19 cellular contexts compared by ENCODE assay signal in genomic region chr1:61956774-61957173, GRCh38.
"Had no signal": no experiment of that assay in that cellular context is flagged by ENCODE, and none has a peak within 500 bp of the region (broad histone marks: within the 10 kb centered on the region; RNA-seq: fewer than 3 reads in every experiment).

No MANE protein-coding gene starts in this region.

- H3K9me3 ChIP-seq: gastrocnemius medialis, sigmoid colon, transverse colon had no signal

- H3K4me3 Mint-ChIP-seq: activated naive CD4-positive, alpha-beta T cell treated with anti-CD3 and anti-CD28 coated beads, Interleukin-2, amount 10 ng/mL, durations not matched to agents 7 days and 5 days; activated T-helper 17 cell treated with anti-CD3 and anti-CD28 coated beads, Interleukin-2, amount 50 U/mL, for 72 hours; naive thymus-derived CD4-positive, alpha-beta T cell; T-cell had no signal

- H3K36me3 Mint-ChIP-seq: activated naive CD4-positive, alpha-beta T cell treated with anti-CD3 and anti-CD28 coated beads, Interleukin-2, amount 10 ng/mL, durations not matched to agents 7 days and 5 days had no signal

- H3K36me3 ChIP-seq: gastrocnemius medialis, sigmoid colon, transverse colon had no signal

- H3K4me1 Mint-ChIP-seq: activated naive CD4-positive, alpha-beta T cell treated with anti-CD3 and anti-CD28 coated beads, Interleukin-2, amount 10 ng/mL, durations not matched to agents 7 days and 5 days; activated T-helper 17 cell treated with anti-CD3 and anti-CD28 coated beads, Interleukin-2, amount 50 U/mL, for 72 hours had no signal

- H3K27ac Mint-ChIP-seq: activated naive CD4-positive, alpha-beta T cell treated with anti-CD3 and anti-CD28 coated beads, Interleukin-2, amount 10 ng/mL, durations not matched to agents 7 days and 5 days; activated T-helper 17 cell treated with anti-CD3 and anti-CD28 coated beads, Interleukin-2, amount 50 U/mL, for 72 hours; naive thymus-derived CD4-positive, alpha-beta T cell; T-cell had no signal

- H3K27me3 ChIP-seq: gastrocnemius medialis, sigmoid colon, transverse colon had no signal

- H3K4me3 ChIP-seq: gastrocnemius medialis, lung, sigmoid colon, transverse colon had no signal

- ATAC-seq: activated T-helper 17 cell treated with anti-CD3 and anti-CD28 coated beads, Interleukin-2, amount 50 U/mL, for 72 hours; gastrocnemius medialis; naive thymus-derived CD4-positive, alpha-beta T cell; T-cell had no signal

- H3K9me3 Mint-ChIP-seq: activated naive CD4-positive, alpha-beta T cell treated with anti-CD3 and anti-CD28 coated beads, Interleukin-2, amount 10 ng/mL, durations not matched to agents 7 days and 5 days; activated T-helper 17 cell treated with anti-CD3 and anti-CD28 coated beads, Interleukin-2, amount 50 U/mL, for 72 hours; naive thymus-derived CD4-positive, alpha-beta T cell; T-cell had no signal

- DNase-seq: activated CD4-positive, alpha-beta T cell treated with anti-CD3 and anti-CD28 coated beads for 48 hours; activated CD8-positive, alpha-beta memory T cell treated with anti-CD3 and anti-CD28 coated beads for 24 hours; activated naive CD4-positive, alpha-beta T cell treated with anti-CD3 and anti-CD28 coated beads, Interleukin-2, amount 10 ng/mL, durations not matched to agents 7 days and 5 days; activated T-cell treated with anti-CD3 and anti-CD28 coated beads for 4 hours; effector memory CD4-positive, alpha-beta T cell; gastrocnemius medialis; naive thymus-derived CD4-positive, alpha-beta T cell; occipital lobe; sigmoid colon; stimulated activated CD4-positive, alpha-beta T cell treated with anti-CD3 and anti-CD28 coated beads, Interleukin-2, amount 100 ng/mL, for 24 hours; stimulated activated naive CD4-positive, alpha-beta T cell; substantia nigra; T-cell; T1000; transverse colon had no signal

- H3K27ac ChIP-seq: epithelial cell of prostate, gastrocnemius medialis, sigmoid colon, transverse colon, VCaP had no signal

- H3K27me3 Mint-ChIP-seq: activated naive CD4-positive, alpha-beta T cell treated with anti-CD3 and anti-CD28 coated beads, Interleukin-2, amount 10 ng/mL, durations not matched to agents 7 days and 5 days; activated T-helper 17 cell treated with anti-CD3 and anti-CD28 coated beads, Interleukin-2, amount 50 U/mL, for 72 hours; naive thymus-derived CD4-positive, alpha-beta T cell; T-cell had no signal

- H3K4me1 ChIP-seq: transverse colon had no signal
